Comparison of ENCODE assay signal across 8 cellular contexts in genomic region chr1:88877382-88877825, GRCh38. TPM values are rescaled to one million over a fixed set of nuclear protein-coding genes. Genes with fewer than 3 reads are reported as not detected.
DNase-seq lines count a peak whose midpoint lies in the region; ATAC-seq and TF ChIP-seq lines count a peak whose summit lies in the region.

No MANE protein-coding gene starts in this region.

- H3K27me3 ChIP-seq in CD4-positive, alpha-beta memory T cell (ENCODE audit: insufficient read depth, low read length), result no peaks in the 10 kb centered on the region
- no peaks in the 10 kb centered on the region for H3K27me3 ChIP-seq in suprapubic skin

- ATAC-seq in sciatic nerve, result peak; percentile 26

- intact Hi-C loops in CD4-positive, alpha-beta memory T cell (cut with micrococcal nuclease), result loop anchor here (1.0 kb wide), 2 partner anchors 77 to 222 kb away; no protein-coding TSS in a partner anchor
- intact Hi-C loops in sciatic nerve (cut with DNase I), result no loop called here

- TF ChIP-seq CTCF in HFF-Myc (IDR thresholded peaks at IDR 0.05; ENCODE audit: low read depth, low read length, missing control alignments) (peak; percentile 2), suprapubic skin (IDR thresholded peaks at IDR 0.05) (no peak)

- H3K36me3 ChIP-seq in CD4-positive, alpha-beta memory T cell (ENCODE audit: insufficient read depth, low read length), result peaks cover 16% of the 10 kb centered on the region
- peaks cover 9% of the 10 kb centered on the region for H3K36me3 ChIP-seq in suprapubic skin

- no peak overlapping the region for H3K27ac ChIP-seq in CD4-positive, alpha-beta memory T cell (ENCODE audit: low read depth, low read length)
- no peak overlapping the region for H3K27ac ChIP-seq in suprapubic skin

- no peak overlapping the region for H3K4me3 ChIP-seq in CD4-positive, alpha-beta memory T cell (ENCODE audit: low read length in 2 of 2)
- H3K4me3 ChIP-seq in HFF-Myc (replicated peaks; ENCODE audit: low read depth, low read length) (no peak overlapping the region), suprapubic skin (no peak overlapping the region)

- CTCF ChIA-PET in CD4-positive, alpha-beta memory T cell (lab: Charles Lee; ENCODE audit: partially characterized antibody), result interaction anchor here (0.8 to 6.6 kb wide), 30 partner anchors 8 to 231 kb away, joined by 3 to 78 read pairs (median 4); partner anchors contain the start of gene GTF2B

- TF ChIP-seq EP300 in suprapubic skin (IDR thresholded peaks at IDR 0.05), result no peak

- no peak for TF ChIP-seq POLR2A in suprapubic skin (IDR thresholded peaks at IDR 0.05)

- H3K9me3 Mint-ChIP-seq in CD4-positive, alpha-beta memory T cell, result no peaks in the 10 kb centered on the region

- DNase-seq in CD4-positive, alpha-beta memory T cell, result peak; percentile 19 to 41 (median 30)
- DNase-seq in HFF-Myc (ENCODE audit: extremely low read depth, low read depth) (no peak), SK-MEL-5 (ENCODE audit: low read depth, low spot score) (peak; percentile 65), foreskin melanocyte (peak; percentile 30), sciatic nerve (ENCODE audit: low spot score) (no peak), OCI-M2 (lab: John Stamatoyannopoulos, UW; ENCODE audit: unreplicated experiment) (no peak), suprapubic skin (ENCODE audit: low spot score in 2 of 2) (no peak)
- no peak for DNase-seq in activated CD8-positive, alpha-beta memory T cell treated with anti-CD3 and anti-CD28 coated beads, Interleukin-2, amount 50 U/mL, for 4 hours

- peak overlapping the region in 3 of 7 donors; percentile 33 to 70 (median 35) for H3K27ac Mint-ChIP-seq in CD4-positive, alpha-beta memory T cell

- peaks cover 12 to 37% of the 10 kb centered on the region in 2 donors for H3K36me3 Mint-ChIP-seq in CD4-positive, alpha-beta memory T cell

- H3K4me3 Mint-ChIP-seq in CD4-positive, alpha-beta memory T cell, result peak overlapping the region in 3 of 8 donors; percentile 8 to 59 (median 39)

- no peaks in the 10 kb centered on the region for H3K9me3 ChIP-seq in CD4-positive, alpha-beta memory T cell (ENCODE audit: control insufficient read depth in 1 of 2, low read length in 2 of 2)
- no peaks in the 10 kb centered on the region for H3K9me3 ChIP-seq in suprapubic skin

- in situ Hi-C loops in SK-MEL-5 (cut with HindIII; ENCODE audit: low pct_unique_long_range_greater_than_20kb, low sequenced_read_pairs), result no loop called here

- H3K27me3 Mint-ChIP-seq in CD4-positive, alpha-beta memory T cell, result no peaks in the 10 kb centered on the region

- H3K4me1 ChIP-seq in CD4-positive, alpha-beta memory T cell (ENCODE audit: insufficient read depth, low read length), result peaks cover 36% of the 10 kb centered on the region
- H3K4me1 ChIP-seq in suprapubic skin, result peaks cover 37% of the 10 kb centered on the region

- 36% methylated on average over 6 of the region's 6 CpGs for WGBS in suprapubic skin

- POLR2A ChIA-PET in CD4-positive, alpha-beta memory T cell (lab: Charles Lee; ENCODE audit: partially characterized antibody), result interaction anchor here (2.3 kb wide), 1 partner anchor 14 kb away, joined by 10 read pairs; the partner anchor contains the start of gene GTF2B

- peaks cover 32 to 67% (median 46%) of the 10 kb centered on the region in 4 donors for H3K4me1 Mint-ChIP-seq in CD4-positive, alpha-beta memory T cell

RNA-seq across cellular contexts. Expression of gene GTF2B, which starts 14.0 kb away (rescaled TPM):
- total RNA-seq in CD4-positive, alpha-beta memory T cell, result 10 to 100 TPM; 43.9 to 48.3 TPM
- 10 to 100 TPM; 50.2 to 68.5 TPM for polyA plus RNA-seq in CD4-positive, alpha-beta memory T cell
- 76.4 and 78.1 TPM in 2 replicates for total RNA-seq in SK-MEL-5 (2014; rRNA removed; shearing (Covaris generic))
- 33.1 and 34.8 TPM in 2 replicates for polyA plus RNA-seq in SK-MEL-5 (2015; cell fraction: cytosol; rRNA removed)
- polyA plus RNA-seq in SK-MEL-5 (2015; cell fraction: nucleus; rRNA removed), result 22.1 and 28.8 TPM in 2 replicates
- 21.8 TPM for total RNA-seq in sciatic nerve
- total RNA-seq in suprapubic skin, result 10 to 100 TPM; 31.3 to 39.5 (median 35.5) TPM

Comparison
In these comparisons a context has a peak if more than half of its experiments do, and no peak if none do; other contexts are left out.
1. DNase-seq: peak in CD4-positive, alpha-beta memory T cell (5 of 5), SK-MEL-5 (single experiment) and foreskin melanocyte (single experiment); none in HFF-Myc (single experiment), sciatic nerve (single experiment), activated CD8-positive, alpha-beta memory T cell treated with anti-CD3 and anti-CD28 coated beads, Interleukin-2, amount 50 U/mL, for 4 hours (single experiment), OCI-M2 (single experiment) and suprapubic skin (0 of 2).